In genomic region chr5:6979061-6979460, GRCh38 we compare ENCODE assay signal across 17 cellular contexts.
A peak's percentile ranks its signal among the peaks of the same experiment; 100 is the strongest.
DNase-seq lines count a peak whose midpoint lies in the region; FAIRE-seq and TF ChIP-seq lines count a peak whose summit lies in the region.
"Had no signal": no experiment of that assay in that cellular context is flagged by ENCODE, and none has a peak within 500 bp of the region (broad histone marks: within the 10 kb centered on the region; RNA-seq: fewer than 3 reads in every experiment).

No MANE protein-coding gene starts in this region.

- BruUV-seq in Calu3 (replicated peaks; lab: Mats Ljungman, UMichigan), result no TSS peak

- no peaks in the 10 kb centered on the region for H3K9me3 Mint-ChIP-seq in Calu3 (ENCODE audit: low read depth, unreplicated experiment)
- H3K9me3 Mint-ChIP-seq: H9 had no signal

- intact Hi-C loops in Calu3 (cut with micrococcal nuclease; ENCODE audit: unreplicated experiment), result no loop called here

- peak; percentile 44 for DNase-seq in DMS 273 (lab: John Stamatoyannopoulos, UW; ENCODE audit: unreplicated experiment)
- no peak for DNase-seq in DMS 273 treated with DMSO at 0.1 percent for 48 hours (lab: John Stamatoyannopoulos, UW)
- DNase-seq in NCI-H748 (lab: John Stamatoyannopoulos, UW; ENCODE audit: unreplicated experiment), result peak; percentile 38
- no peak for DNase-seq in NCI-H748 treated with DMSO at 0.1 percent for 48 hours (lab: John Stamatoyannopoulos, UW)
- DNase-seq in bronchial epithelial cell (ENCODE audit: low read depth), result no peak
- no peak for DNase-seq in Calu3
- DNase-seq in activated naive CD4-positive, alpha-beta T cell (lab: John Stamatoyannopoulos, UW), result no peak
- no peak for DNase-seq in AG20443 (ENCODE audit: low spot score)
- DNase-seq: CD4-positive, alpha-beta memory T cell; DMS79 treated with DMSO at 0.1 percent for 48 hours; H9 had no signal

- FAIRE-seq in bronchial epithelial cell (lab: Jason Lieb, UNC), result peak; percentile 64
- FAIRE-seq: A549, GM12878, GM19239, H1 had no signal

- no peaks in the 10 kb centered on the region for H3K4me1 Mint-ChIP-seq in Calu3 (ENCODE audit: low read depth, unreplicated experiment)
- H3K4me1 Mint-ChIP-seq: CD14-positive monocyte; CD4-positive, alpha-beta memory T cell; H9 had no signal

- no peak overlapping the region for H3K4me3 Mint-ChIP-seq in Calu3 (ENCODE audit: low read depth, unreplicated experiment)
- H3K4me3 Mint-ChIP-seq: CD14-positive monocyte; CD4-positive, alpha-beta memory T cell; H9 had no signal

- no peaks in the 10 kb centered on the region for H3K36me3 ChIP-seq in bronchial epithelial cell (ENCODE audit: control insufficient read depth, insufficient read depth, low read length)
- H3K36me3 ChIP-seq: BLaER1 had no signal

- H3K27ac Mint-ChIP-seq in Calu3 (ENCODE audit: unreplicated experiment), result no peak overlapping the region
- H3K27ac Mint-ChIP-seq: CD14-positive monocyte; CD4-positive, alpha-beta memory T cell; H9 had no signal

- CTCF ChIA-PET in Calu3 (lab: Charles Lee), result interaction anchor here (0.8 kb wide), 1 partner anchor 11 kb away, joined by 3 read pairs; no protein-coding TSS in a partner anchor

- H3K4me3 ChIP-seq in bronchial epithelial cell (ENCODE audit: low read depth, low read length), result no peak overlapping the region
- H3K4me3 ChIP-seq: A549, BLaER1, GM12878 had no signal

- no peaks in the 10 kb centered on the region for H3K36me3 Mint-ChIP-seq in Calu3 (ENCODE audit: insufficient read depth, unreplicated experiment)
- H3K36me3 Mint-ChIP-seq: CD14-positive monocyte; CD4-positive, alpha-beta memory T cell had no signal

- H3K27me3 ChIP-seq in bronchial epithelial cell (ENCODE audit: control insufficient read depth, insufficient read depth, low read length), result no peaks in the 10 kb centered on the region
- H3K27me3 ChIP-seq: BLaER1 had no signal

- TF ChIP-seq CTCF in bronchial epithelial cell (IDR thresholded peaks at IDR 0.05; ENCODE audit: insufficient read depth, low read length, severe bottlenecking), result no peak
- TF ChIP-seq CTCF in Calu3 (IDR thresholded peaks at IDR 0.05; ENCODE audit: unreplicated experiment), result no peak

- H3K27me3 Mint-ChIP-seq in Calu3 (ENCODE audit: unreplicated experiment), result peaks cover 5% of the 10 kb centered on the region
- H3K27me3 Mint-ChIP-seq: CD4-positive, alpha-beta memory T cell had no signal

Comparison
In these comparisons a context has a peak if more than half of its experiments do, and no peak if none do; other contexts are left out.
1. DNase-seq: peak in DMS 273 (single experiment) and NCI-H748 (single experiment); none in DMS 273 treated with DMSO at 0.1 percent for 48 hours (single experiment), NCI-H748 treated with DMSO at 0.1 percent for 48 hours (single experiment), bronchial epithelial cell (single experiment), Calu3 (single experiment), activated naive CD4-positive, alpha-beta T cell (0 of 4) and AG20443 (single experiment).